In the genomic region with DNA sequence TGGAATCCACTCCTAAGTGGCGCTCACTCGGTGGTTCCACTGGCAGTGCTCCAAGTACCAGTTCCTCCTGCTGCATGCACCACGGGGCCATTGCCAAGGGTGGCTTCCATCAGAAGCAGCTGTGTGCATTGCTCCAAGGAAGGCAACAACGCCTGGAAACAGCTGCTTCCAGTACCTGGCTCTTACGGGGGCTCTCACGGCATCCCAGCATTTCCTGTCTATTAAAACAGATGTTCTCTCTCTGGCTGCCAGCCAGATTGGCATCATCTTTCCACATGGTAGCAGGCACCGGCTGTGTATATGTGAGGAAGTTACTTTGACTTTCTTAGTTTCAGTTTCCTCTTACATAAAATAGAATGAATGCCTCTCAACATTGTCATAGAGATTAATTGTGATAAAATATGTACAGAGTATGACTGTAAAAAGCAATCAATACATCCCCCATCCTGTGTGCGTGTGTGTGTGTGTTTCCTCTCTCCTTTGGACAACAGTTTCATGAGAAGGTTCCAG, we compare ENCODE assay signal across 9 cellular contexts.
DNase-seq lines count a peak whose midpoint lies in the region; ATAC-seq and TF ChIP-seq lines count a peak whose summit lies in the region.
"Had no signal": no experiment of that assay in that cellular context is flagged by ENCODE, and none has a peak within 500 bp of the region (broad histone marks: within the 10 kb centered on the region; RNA-seq: fewer than 3 reads in every experiment).

No MANE protein-coding gene starts in this region.

- H3K27me3 ChIP-seq in effector memory CD4-positive, alpha-beta T cell (replicated peaks; ENCODE audit: control insufficient read depth, insufficient read depth, low read length, poor library complexity, severe bottlenecking), result no peaks in the 10 kb centered on the region

- no peak overlapping the region for H3K27ac ChIP-seq in effector memory CD4-positive, alpha-beta T cell (ENCODE audit: insufficient read depth, low read length, poor library complexity, severe bottlenecking)

- H3K27ac Mint-ChIP-seq in osteocyte (ENCODE audit: unreplicated experiment), result no peak overlapping the region

- no peak for TF ChIP-seq CTCF in AG10803 (conservative IDR thresholded peaks at IDR 0.05; ENCODE audit: low read length)
- TF ChIP-seq CTCF in osteocyte (IDR thresholded peaks at IDR 0.05), result no peak

- no peak overlapping the region for H3K4me3 Mint-ChIP-seq in osteocyte (ENCODE audit: unreplicated experiment)

- H3K4me1 ChIP-seq in effector memory CD4-positive, alpha-beta T cell (ENCODE audit: control insufficient read depth, insufficient read depth, low read length, poor library complexity, severe bottlenecking), result no peaks in the 10 kb centered on the region

- peak; percentile 85 for ATAC-seq in GM18858 (IDR thresholded peaks at IDR 0.05; ENCODE audit: unreplicated experiment)
- ATAC-seq in HG03175 (IDR thresholded peaks at IDR 0.05; ENCODE audit: unreplicated experiment), result peak; percentile 88

- no peaks in the 10 kb centered on the region for H3K9me3 Mint-ChIP-seq in osteocyte (ENCODE audit: unreplicated experiment)

- DNase-seq in AG10803 (ENCODE audit: low read depth) (peak; percentile 25), NCI-H748 treated with DMSO at 0.1 percent for 48 hours (lab: John Stamatoyannopoulos, UW) (peak; percentile 55), renal cortical epithelial cell (ENCODE audit: low read depth) (peak; percentile 6), inferior parietal cortex (ENCODE audit: extremely low spot score) (no peak), osteocyte (ENCODE audit: extremely low spot score, unreplicated experiment) (no peak)
- no peak for DNase-seq in effector memory CD4-positive, alpha-beta T cell

- H3K9me3 ChIP-seq in effector memory CD4-positive, alpha-beta T cell (ENCODE audit: control insufficient read depth, low read length), result no peaks in the 10 kb centered on the region

- H3K36me3 ChIP-seq in effector memory CD4-positive, alpha-beta T cell (ENCODE audit: control insufficient read depth, insufficient read depth, low read length), result no peaks in the 10 kb centered on the region

- H3K27me3 Mint-ChIP-seq in osteocyte (ENCODE audit: unreplicated experiment), result peaks cover 5% of the 10 kb centered on the region

- H3K4me1 Mint-ChIP-seq in osteocyte (ENCODE audit: unreplicated experiment), result peaks cover 3% of the 10 kb centered on the region

- no peaks in the 10 kb centered on the region for H3K36me3 Mint-ChIP-seq in osteocyte (ENCODE audit: unreplicated experiment)

- H3K4me3 ChIP-seq in AG10803 (ENCODE audit: low read length), result no peak overlapping the region
- peak overlapping the region; percentile 13 for H3K4me3 ChIP-seq in effector memory CD4-positive, alpha-beta T cell (ENCODE audit: insufficient read depth, low read depth, low read length, poor library complexity, severe bottlenecking)
- H3K4me3 ChIP-seq: skin epidermis had no signal

Comparison
In these comparisons a context has a peak if more than half of its experiments do, and no peak if none do; other contexts are left out.
1. DNase-seq: peak in AG10803 (single experiment), NCI-H748 treated with DMSO at 0.1 percent for 48 hours (single experiment) and renal cortical epithelial cell (single experiment); none in effector memory CD4-positive, alpha-beta T cell (0 of 3), inferior parietal cortex (single experiment) and osteocyte (single experiment).